ENCODE assay signal across 17 cellular contexts in the genomic region with DNA sequence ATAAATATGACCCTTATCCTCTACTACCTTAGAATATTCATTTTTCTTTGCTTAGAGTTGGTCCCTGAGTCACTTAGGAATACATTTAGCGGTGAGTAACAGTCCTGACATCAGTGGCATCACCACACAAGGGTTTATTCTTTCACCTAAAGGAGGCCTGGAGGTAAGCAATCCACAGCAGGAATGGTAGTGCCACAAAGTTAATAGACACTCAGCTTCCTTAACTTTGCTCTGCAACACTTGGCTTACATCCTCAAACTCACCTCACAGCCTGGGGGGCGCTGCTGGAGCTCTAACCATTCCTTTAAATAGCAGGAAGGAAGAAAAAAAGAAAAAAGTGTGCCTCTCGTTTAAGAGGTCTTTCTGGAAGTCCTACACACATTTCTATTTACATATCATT. TPM values are rescaled to one million over a fixed set of nuclear protein-coding genes. Genes with fewer than 3 reads are reported as not detected.
DNase-seq lines count a peak whose midpoint lies in the region; ATAC-seq and TF ChIP-seq lines count a peak whose summit lies in the region.
"Had no signal": no experiment of that assay in that cellular context is flagged by ENCODE, and none has a peak within 500 bp of the region (broad histone marks: within the 10 kb centered on the region; RNA-seq: fewer than 3 reads in every experiment).

No MANE protein-coding gene starts in this region.

- ATAC-seq in GM18511 (IDR thresholded peaks at IDR 0.05; ENCODE audit: unreplicated experiment): no peak
- no peak for ATAC-seq in GM18517 (IDR thresholded peaks at IDR 0.05; ENCODE audit: unreplicated experiment)
- ATAC-seq: activated CD4-positive, alpha-beta T cell treated with anti-CD3 and anti-CD28 coated beads for 36 hours; activated T-cell treated with anti-CD3 and anti-CD28 coated beads, Interleukin-2, amount 50 U/mL, for 72 hours; heart left ventricle; SK-N-SH treated with all-trans-retinoic acid at 6 μM for 48 hours had no signal

- no peak overlapping the region for H3K4me2 ChIP-seq in PC-9

- no peak overlapping the region for H3K27ac Mint-ChIP-seq in MCF 10A (ENCODE audit: low read depth, unreplicated experiment)
- H3K27ac Mint-ChIP-seq: activated CD4-positive, alpha-beta T cell treated with anti-CD3 and anti-CD28 coated beads for 36 hours; activated T-cell treated with anti-CD3 and anti-CD28 coated beads, Interleukin-2, amount 50 U/mL, for 72 hours had no signal

- no TSS peak for BruUV-seq in MCF 10A (replicated peaks; lab: Mats Ljungman, UMichigan)
- BruUV-seq in PC-9 (replicated peaks; lab: Mats Ljungman, UMichigan): no TSS peak

- H3K79me2 ChIP-seq in PC-9 (ENCODE audit: low read depth): no peaks in the 10 kb centered on the region

- H3K36me3 ChIP-seq in breast epithelium (no peaks in the 10 kb centered on the region), PC-9 (ENCODE audit: low read depth) (no peaks in the 10 kb centered on the region)

- no peak for TF ChIP-seq POLR2A in breast epithelium (IDR thresholded peaks at IDR 0.05)

- no peaks in the 10 kb centered on the region for H3K36me3 Mint-ChIP-seq in MCF 10A (ENCODE audit: insufficient read depth, unreplicated experiment)

- H3K4me1 ChIP-seq in breast epithelium (no peaks in the 10 kb centered on the region), PC-9 (replicated peaks; ENCODE audit: insufficient read depth) (0 out of 2 replicates have a peak, but pooled peaks cover 5% of the 10 kb centered on the region)

- no peaks in the 10 kb centered on the region for H3K9me2 ChIP-seq in PC-9 (ENCODE audit: insufficient read depth)

- H3K27me3 ChIP-seq in breast epithelium (no peaks in the 10 kb centered on the region), PC-9 (ENCODE audit: insufficient read depth, low read depth) (no peaks in the 10 kb centered on the region)
- H3K27me3 ChIP-seq: heart left ventricle had no signal

- CTCF ChIA-PET in MCF 10A (lab: Yijun Ruan, JAX): interaction anchor here (0.6 to 1.2 kb wide), 2 partner anchors 11 to 109 kb away, joined by 3 to 5 read pairs; no protein-coding TSS in a partner anchor
- CTCF ChIA-PET in PC-9 (lab: Charles Lee): interaction anchor here (0.8 kb wide), 1 partner anchor 319 kb away, joined by 3 read pairs; no protein-coding TSS in a partner anchor

- POLR2A ChIA-PET in MCF 10A (lab: Yijun Ruan, JAX): no interaction called here
- POLR2A ChIA-PET in PC-9 (lab: Charles Lee; ENCODE audit: unreplicated experiment): no interaction called here

- H4K20me1 ChIP-seq in PC-9 (ENCODE audit: insufficient read depth): no peaks in the 10 kb centered on the region

- DNase-seq in MCF 10A (ENCODE audit: unreplicated experiment) (peak; percentile 27), breast epithelium (ENCODE audit: low spot score in 2 of 2) (no peak), PC-9 (peak; percentile 27 to 66), epithelial cell of esophagus (ENCODE audit: low read depth) (peak; percentile 68), NCI-H226 (no peak), substantia nigra (lab: John Stamatoyannopoulos, UW) (no peak)
- DNase-seq: activated CD4-positive, alpha-beta T cell treated with anti-CD3 and anti-CD28 coated beads for 36 hours; activated T-cell treated with anti-CD3 and anti-CD28 coated beads, Interleukin-2, amount 50 U/mL, for 72 hours; DND-41; effector memory CD4-positive, alpha-beta T cell; heart left ventricle; NCI-H1092; NCI-H526 treated with DMSO at 0.1 percent for 48 hours; stimulated activated CD4-positive, alpha-beta T cell treated with anti-CD3 and anti-CD28 coated beads, Interleukin-12 subunit alpha, Interleukin-12 subunit beta, amount 100 ng/mL, for 4 hours had no signal

- TF ChIP-seq CTCF in MCF 10A (IDR thresholded peaks at IDR 0.05; ENCODE audit: unreplicated experiment) (no peak), breast epithelium (IDR thresholded peaks at IDR 0.05) (no peak), PC-9 (conservative IDR thresholded peaks at IDR 0.05) (no peak; the same call in 1 of the 2 replicates), epithelial cell of esophagus (IDR thresholded peaks at IDR 0.05; ENCODE audit: insufficient read depth, low read depth, low read length, missing control alignments) (no peak)

- intact Hi-C loops in MCF 10A (cut with micrococcal nuclease) (no loop called here), breast epithelium (cut with DNase I; ENCODE audit: low total_unique reads) (no loop called here), PC-9 (cut with micrococcal nuclease; ENCODE audit: unreplicated experiment) (no loop called here)

- no peak overlapping the region for H2AFZ ChIP-seq in PC-9

- H3K4me3 ChIP-seq in breast epithelium (no peak overlapping the region), PC-9 (no peak overlapping the region), epithelial cell of esophagus (ENCODE audit: low read length) (no peak overlapping the region)
- H3K4me3 ChIP-seq: heart left ventricle had no signal

- no peak overlapping the region for H3K4me3 Mint-ChIP-seq in MCF 10A (ENCODE audit: unreplicated experiment)
- H3K4me3 Mint-ChIP-seq: activated CD4-positive, alpha-beta T cell treated with anti-CD3 and anti-CD28 coated beads for 36 hours; activated T-cell treated with anti-CD3 and anti-CD28 coated beads, Interleukin-2, amount 50 U/mL, for 72 hours had no signal

- H3K4me1 Mint-ChIP-seq in MCF 10A (ENCODE audit: insufficient read depth, unreplicated experiment): no peaks in the 10 kb centered on the region
- H3K4me1 Mint-ChIP-seq: activated CD4-positive, alpha-beta T cell treated with anti-CD3 and anti-CD28 coated beads for 36 hours had no signal

- H3K27me3 Mint-ChIP-seq in MCF 10A (ENCODE audit: insufficient read depth, unreplicated experiment): no peaks in the 10 kb centered on the region
- H3K27me3 Mint-ChIP-seq: activated CD4-positive, alpha-beta T cell treated with anti-CD3 and anti-CD28 coated beads for 36 hours had no signal

- no peaks in the 10 kb centered on the region for H3K9me3 Mint-ChIP-seq in MCF 10A (ENCODE audit: unreplicated experiment)
- H3K9me3 Mint-ChIP-seq: activated T-cell treated with anti-CD3 and anti-CD28 coated beads, Interleukin-2, amount 50 U/mL, for 72 hours had no signal

- H3K27ac ChIP-seq in breast epithelium: no peak overlapping the region
- H3K27ac ChIP-seq in PC-9: no peak overlapping the region
- H3K27ac ChIP-seq in substantia nigra (ENCODE audit: low read depth, low read length, poor library complexity, severe bottlenecking): no peak overlapping the region
- H3K27ac ChIP-seq: heart left ventricle had no signal

- H3F3A ChIP-seq in PC-9 (ENCODE audit: insufficient read depth, low read depth): peaks cover 19% of the 10 kb centered on the region; the same call in 1 of the 2 replicates

- no peaks in the 10 kb centered on the region for H3K9me3 ChIP-seq in breast epithelium
- no peaks in the 10 kb centered on the region for H3K9me3 ChIP-seq in PC-9 (ENCODE audit: insufficient read depth, low read depth)
- H3K9me3 ChIP-seq: heart left ventricle had no signal

RNA-seq across cellular contexts. Expression of a gene that starts 29.1 kb away (rescaled TPM):
- 2.0 and 4.2 TPM in 2 replicates for total RNA-seq in MCF 10A (2022)
- 10 to 100 TPM; 10.6 to 24.9 (median 18.7) TPM for total RNA-seq in breast epithelium
- 5.5 and 6.8 TPM in 2 replicates for total RNA-seq in PC-9 (2021)

RNA-seq across cellular contexts. Expression of a gene that starts 29.2 kb away (rescaled TPM):
- 13.9 and 15.8 TPM in 2 replicates for total RNA-seq in MCF 10A (2022)
- total RNA-seq in breast epithelium: 10 to 100 TPM; 10.2 to 52.1 (median 25.0) TPM
- total RNA-seq in PC-9 (2021): 12.3 and 12.6 TPM in 2 replicates

RNA-seq across cellular contexts. Expression of a gene that starts 36.0 kb away (rescaled TPM):
- 22.4 and 28.9 TPM in 2 replicates for total RNA-seq in MCF 10A (2022)
- 10 to 100 TPM; 26.9 to 78.9 (median 40.7) TPM for total RNA-seq in breast epithelium
- total RNA-seq in PC-9 (2021): 53.1 and 54.5 TPM in 2 replicates

RNA-seq across cellular contexts. Expression of a gene that starts 36.5 kb away (rescaled TPM):
- total RNA-seq in MCF 10A (2022): 8.7 and 9.5 TPM in 2 replicates
- 10 to 100 TPM; 11.1 to 13.0 (median 11.4) TPM for total RNA-seq in breast epithelium
- total RNA-seq in PC-9 (2021): 18.8 TPM in 2 replicates

Comparison
In these comparisons a context has a peak if more than half of its experiments do, and no peak if none do; other contexts are left out.
1. DNase-seq: peak in MCF 10A (single experiment), PC-9 (2 of 2) and epithelial cell of esophagus (single experiment); none in breast epithelium (0 of 2), NCI-H226 (single experiment) and substantia nigra (0 of 49).